2 cellular contexts compared by ENCODE assay signal in genomic region chr2:120968307-120969015, GRCh38.
TF ChIP-seq lines count a peak whose summit lies in the region.

No MANE protein-coding gene starts in this region.

TF ChIP-seq in IMR-90, 13 proteins besides CTCF, POLR2A, EP300 and RAD21:
- TF ChIP-seq NFE2L2 (IDR thresholded peaks at IDR 0.05; ENCODE audit: low read depth, low read length) (no peak), FOS (IDR thresholded peaks at IDR 0.05; ENCODE audit: low read depth, low read length) (no peak), MAFK (IDR thresholded peaks at IDR 0.05; ENCODE audit: low read depth, low read length) (no peak), ELK1 (IDR thresholded peaks at IDR 0.05; ENCODE audit: borderline replicate concordance, low read depth, low read length) (no peak), CHD1 (IDR thresholded peaks at IDR 0.05; ENCODE audit: low read depth, low read length) (no peak)

TF ChIP-seq in H1, 55 proteins besides CTCF, POLR2A, EP300 and RAD21:
- TF ChIP-seq CHD2 (IDR thresholded peaks at IDR 0.05; ENCODE audit: low read length) = no peak
- TF ChIP-seq KDM1A (IDR thresholded peaks at IDR 0.05; ENCODE audit: borderline replicate concordance, low read length) = peak; percentile 34; the same call in 1 of the 2 replicates
- TF ChIP-seq HDAC2 (IDR thresholded peaks at IDR 0.05; ENCODE audit: borderline replicate concordance in 1 of 2, low read depth in 2 of 2, low read length in 2 of 2) = no peak
